ENCODE assay signal across 16 cellular contexts in genomic region chr3:33318709-33319380, GRCh38. TPM values are rescaled to one million over a fixed set of nuclear protein-coding genes. Genes with fewer than 3 reads are reported as not detected.
DNase-seq lines count a peak whose midpoint lies in the region; ATAC-seq, FAIRE-seq and TF ChIP-seq lines count a peak whose summit lies in the region.
"Had no signal": no experiment of that assay in that cellular context is flagged by ENCODE, and none has a peak within 500 bp of the region (broad histone marks: within the 10 kb centered on the region; RNA-seq: fewer than 3 reads in every experiment).

No MANE protein-coding gene starts in this region.

- no peak overlapping the region for H2BK12ac ChIP-seq in H9 (ENCODE audit: insufficient read length, low read depth, low read length)

- no peaks in the 10 kb centered on the region for H3K27me3 Mint-ChIP-seq in H9 (ENCODE audit: low read depth)
- H3K27me3 Mint-ChIP-seq in activated CD4-positive, alpha-beta memory T cell treated with anti-CD3 and anti-CD28 coated beads, Interleukin-2, amount 10 ng/mL, durations not matched to agents 7 days and 5 days = peaks cover 24% of the 10 kb centered on the region
- peaks cover 16% of the 10 kb centered on the region for H3K27me3 Mint-ChIP-seq in activated T-cell treated with anti-CD3 and anti-CD28 coated beads, Interleukin-2, amount 50 U/mL, for 4 hours (ENCODE audit: low read depth)

- no peaks in the 10 kb centered on the region for H3K23me2 ChIP-seq in H9 (ENCODE audit: insufficient read length, low read depth, low read length, poor library complexity, severe bottlenecking)

- no peak overlapping the region for H3K23ac ChIP-seq in H9 (ENCODE audit: insufficient read length, low read depth, low read length)

- H3K79me2 ChIP-seq in H9 (ENCODE audit: insufficient read depth, low read length) = no peaks in the 10 kb centered on the region
- H3K79me2 ChIP-seq: parathyroid adenoma had no signal

- POLR2A ChIA-PET in A549 (lab: Yijun Ruan, JAX) = no interaction called here
- POLR2A ChIA-PET in activated CD4-positive, alpha-beta memory T cell treated with anti-CD3 and anti-CD28 coated beads, Interleukin-2, amount 10 ng/mL, durations not matched to agents 7 days and 5 days (lab: Charles Lee) = no interaction called here

- CTCF ChIA-PET in A549 (lab: Yijun Ruan, JAX) = interaction anchor here (0.7 to 2.2 kb wide), 3 partner anchors 23 to 187 kb away, joined by 3 to 10 read pairs (median 3); no protein-coding TSS in a partner anchor
- CTCF ChIA-PET in activated CD4-positive, alpha-beta memory T cell treated with anti-CD3 and anti-CD28 coated beads, Interleukin-2, amount 10 ng/mL, durations not matched to agents 7 days and 5 days (lab: Charles Lee) = no interaction called here

- H3K4me3 ChIP-seq in A549 = no peak overlapping the region
- no peak overlapping the region for H3K4me3 ChIP-seq in fibroblast of mammary gland (ENCODE audit: control insufficient read depth, low read depth, low read length)
- H3K4me3 ChIP-seq: BLaER1 treated with 17β-estradiol and CSF1 and Interleukin-3, amounts not matched to agents 10 nM and 100 nM; heart left ventricle; lung had no signal

- no peak overlapping the region for H2BK15ac ChIP-seq in H9 (ENCODE audit: low read depth, low read length)

- H3K9me3 ChIP-seq in A549 = no peaks in the 10 kb centered on the region
- no peaks in the 10 kb centered on the region for H3K9me3 ChIP-seq in H9 (ENCODE audit: control insufficient read depth, low read depth, low read length)

- peaks cover 15 to 21% of the 10 kb centered on the region in 2 experiments for H3K4me1 Mint-ChIP-seq in H9
- no peaks in the 10 kb centered on the region for H3K4me1 Mint-ChIP-seq in activated CD4-positive, alpha-beta memory T cell treated with anti-CD3 and anti-CD28 coated beads, Interleukin-2, amount 10 ng/mL, durations not matched to agents 7 days and 5 days
- H3K4me1 Mint-ChIP-seq in activated T-cell treated with anti-CD3 and anti-CD28 coated beads, Interleukin-2, amount 50 U/mL, for 4 hours (ENCODE audit: low read depth) = peaks cover 4% of the 10 kb centered on the region
- H3K4me1 Mint-ChIP-seq: activated naive CD8-positive, alpha-beta T cell treated with anti-CD3 and anti-CD28 coated beads for 36 hours had no signal

- no peaks in the 10 kb centered on the region for H4K20me1 ChIP-seq in H9 (ENCODE audit: control insufficient read depth, insufficient read depth, insufficient read length)
- H4K20me1 ChIP-seq: BLaER1 treated with 17β-estradiol and CSF1 and Interleukin-3, amounts not matched to agents 10 nM and 100 nM had no signal

- peak in 1 of 2 experiments; percentile 18 for DNase-seq in A549 (ENCODE audit: low read depth in 1 of 2, low spot score in 1 of 2)
- DNase-seq in H9 = no peak
- peak; percentile 18 for DNase-seq in SK-MEL-5 (ENCODE audit: low read depth, low spot score)
- no peak for DNase-seq in fibroblast of mammary gland (ENCODE audit: low read depth)
- no peak for DNase-seq in RPMI8226
- DNase-seq in activated CD4-positive, alpha-beta memory T cell treated with anti-CD3 and anti-CD28 coated beads, Interleukin-2, amount 10 ng/mL, durations not matched to agents 7 days and 5 days = no peak
- no peak for DNase-seq in activated T-cell treated with anti-CD3 and anti-CD28 coated beads, Interleukin-2, amount 50 U/mL, for 4 hours
- DNase-seq: activated naive CD8-positive, alpha-beta T cell treated with anti-CD3 and anti-CD28 coated beads for 36 hours; heart left ventricle; NCI-H1694 had no signal

- ATAC-seq in A549 (peak in 1 of 2 experiments; percentile 62; a peak in 3 of 6 replicates), GM19324 (IDR thresholded peaks at IDR 0.05; ENCODE audit: low FRiP score, unreplicated experiment) (no peak)
- ATAC-seq in activated T-cell treated with anti-CD3 and anti-CD28 coated beads, Interleukin-2, amount 50 U/mL, for 4 hours = no peak
- ATAC-seq: heart left ventricle had no signal

- 62% methylated on average over 5 of the region's 5 CpGs for WGBS in A549 (ENCODE audit: missing lambda C conversion rate)
- WGBS in H9 (ENCODE audit: extremely low coverage, insufficient read length, low lambda C conversion rate) = no CpG with 5 or more reads among the region's 5 CpGs

- H4K91ac ChIP-seq in H9 (ENCODE audit: insufficient read length, low read depth, low read length) = no peak overlapping the region

- H2BK120ac ChIP-seq in H9 (ENCODE audit: low read depth, low read length, poor library complexity, severe bottlenecking) = no peak overlapping the region

- H3K79me1 ChIP-seq in H9 (ENCODE audit: insufficient read depth, low read depth, low read length, poor library complexity, severe bottlenecking) = no peaks in the 10 kb centered on the region

- TF ChIP-seq CTCF in A549 (IDR thresholded peaks at IDR 0.05) (peak; percentile 34), H9 (conservative IDR thresholded peaks at IDR 0.05) (peak; percentile 64), fibroblast of mammary gland (conservative IDR thresholded peaks at IDR 0.05; ENCODE audit: control insufficient read depth, insufficient read depth, low read depth, low read length) (peak; percentile 18)

- no peak overlapping the region for H3K14ac ChIP-seq in H9 (ENCODE audit: insufficient read depth, low read length)

- H3K27ac ChIP-seq in A549 (0 out of 6 replicates have a peak overlapping the region, but pooled peaks of 1 of the 2 experiments have one; percentile 9), H9 (ENCODE audit: insufficient read length, low read depth, low read length) (no peak overlapping the region)
- H3K27ac ChIP-seq: BLaER1 treated with 17β-estradiol and CSF1 and Interleukin-3, amounts not matched to agents 10 nM and 100 nM; heart left ventricle; parathyroid adenoma had no signal

- in situ Hi-C loops in SK-MEL-5 (cut with HindIII; ENCODE audit: low pct_unique_long_range_greater_than_20kb, low sequenced_read_pairs) = no loop called here

- no peak overlapping the region for H3K4ac ChIP-seq in H9 (ENCODE audit: low read depth, low read length)

- no peak overlapping the region for H4K5ac ChIP-seq in H9 (ENCODE audit: insufficient read length, low read depth, low read length)

- H2AK5ac ChIP-seq in H9 (ENCODE audit: insufficient read length, low read length) = no peak overlapping the region

- no peak overlapping the region for H3K27ac Mint-ChIP-seq in H9
- H3K27ac Mint-ChIP-seq in activated CD4-positive, alpha-beta memory T cell treated with anti-CD3 and anti-CD28 coated beads, Interleukin-2, amount 10 ng/mL, durations not matched to agents 7 days and 5 days = no peak overlapping the region
- H3K27ac Mint-ChIP-seq: activated naive CD8-positive, alpha-beta T cell treated with anti-CD3 and anti-CD28 coated beads for 36 hours had no signal

- H4K8ac ChIP-seq in H9 (replicated peaks; ENCODE audit: insufficient read length, low read depth, low read length) = no peak overlapping the region

- no peak for TF ChIP-seq POLR2A in A549 (IDR thresholded peaks at IDR 0.05; ENCODE audit: low read length)

- peak; percentile 18 for FAIRE-seq in A549 (lab: Jason Lieb, UNC)

- H3K18ac ChIP-seq in H9 (ENCODE audit: insufficient read length, low read depth, low read length) = no peak overlapping the region

- no peak overlapping the region for H2BK5ac ChIP-seq in H9 (ENCODE audit: insufficient read length, low read length)

- no peak overlapping the region for H3K9ac ChIP-seq in H9 (ENCODE audit: extremely low read depth, insufficient read length, low read length)
- H3K9ac ChIP-seq: BLaER1 treated with 17β-estradiol and CSF1 and Interleukin-3, amounts not matched to agents 10 nM and 100 nM; parathyroid adenoma had no signal

- no peak overlapping the region for H3K4me3 Mint-ChIP-seq in H9
- H3K4me3 Mint-ChIP-seq in activated CD4-positive, alpha-beta memory T cell treated with anti-CD3 and anti-CD28 coated beads, Interleukin-2, amount 10 ng/mL, durations not matched to agents 7 days and 5 days = no peak overlapping the region
- H3K4me3 Mint-ChIP-seq in activated T-cell treated with anti-CD3 and anti-CD28 coated beads, Interleukin-2, amount 50 U/mL, for 4 hours = no peak overlapping the region
- H3K4me3 Mint-ChIP-seq: activated naive CD8-positive, alpha-beta T cell treated with anti-CD3 and anti-CD28 coated beads for 36 hours had no signal

- no peak overlapping the region for H2BK20ac ChIP-seq in H9 (ENCODE audit: low read depth, low read length, poor library complexity, severe bottlenecking)

- H3T11ph ChIP-seq in H9 (ENCODE audit: low read length) = no peak overlapping the region

- peak in 1 of 2 experiments; percentile 26; a peak in 2 of 5 replicates for TF ChIP-seq RAD21 in A549 (conservative IDR thresholded peaks at IDR 0.05 in 1 of 2, IDR thresholded peaks at IDR 0.05 in 1 of 2)

- H3K4me2 ChIP-seq in A549 (peak overlapping the region; percentile 32), H9 (ENCODE audit: insufficient read depth, insufficient read length, low read length) (no peak overlapping the region)
- H3K4me2 ChIP-seq: BLaER1 treated with 17β-estradiol and CSF1 and Interleukin-3, amounts not matched to agents 10 nM and 100 nM had no signal

- H2AFZ ChIP-seq in H9 (ENCODE audit: low read length) = no peak overlapping the region
- H2AFZ ChIP-seq: parathyroid adenoma had no signal

- peaks cover 55% of the 10 kb centered on the region for H3K4me1 ChIP-seq in A549
- no peaks in the 10 kb centered on the region; the same call in 1 of the 2 replicates for H3K4me1 ChIP-seq in H9 (ENCODE audit: insufficient read depth, low read length)
- H3K4me1 ChIP-seq: BLaER1 treated with 17β-estradiol and CSF1 and Interleukin-3, amounts not matched to agents 10 nM and 100 nM had no signal

- H3K27me3 ChIP-seq in H9 (ENCODE audit: insufficient read depth, low read length) = no peaks in the 10 kb centered on the region
- H3K27me3 ChIP-seq: BLaER1 treated with 17β-estradiol and CSF1 and Interleukin-3, amounts not matched to agents 10 nM and 100 nM; heart left ventricle had no signal

- no peak for TF ChIP-seq EP300 in A549 (IDR thresholded peaks at IDR 0.05)

- H3K9me3 Mint-ChIP-seq in H9 = peaks cover 0 to 2% of the 10 kb centered on the region in 2 experiments; a peak in 1 of 5 replicates
- no peaks in the 10 kb centered on the region for H3K9me3 Mint-ChIP-seq in activated CD4-positive, alpha-beta memory T cell treated with anti-CD3 and anti-CD28 coated beads, Interleukin-2, amount 10 ng/mL, durations not matched to agents 7 days and 5 days
- H3K9me3 Mint-ChIP-seq in activated T-cell treated with anti-CD3 and anti-CD28 coated beads, Interleukin-2, amount 50 U/mL, for 4 hours = no peaks in the 10 kb centered on the region
- H3K9me3 Mint-ChIP-seq: activated naive CD8-positive, alpha-beta T cell treated with anti-CD3 and anti-CD28 coated beads for 36 hours had no signal

- H3K56ac ChIP-seq in H9 (ENCODE audit: insufficient read length, low read depth, low read length) = no peak overlapping the region

- 0 out of 7 replicates have a peak, but pooled peaks cover 0 to 2% (median 2%) of the 10 kb centered on the region in 3 experiments for H3K36me3 Mint-ChIP-seq in H9 (ENCODE audit: insufficient read depth in 1 of 3, low read depth in 3 of 3)
- no peaks in the 10 kb centered on the region for H3K36me3 Mint-ChIP-seq in activated CD4-positive, alpha-beta memory T cell treated with anti-CD3 and anti-CD28 coated beads, Interleukin-2, amount 10 ng/mL, durations not matched to agents 7 days and 5 days (ENCODE audit: low read depth)
- no peaks in the 10 kb centered on the region for H3K36me3 Mint-ChIP-seq in activated T-cell treated with anti-CD3 and anti-CD28 coated beads, Interleukin-2, amount 50 U/mL, for 4 hours (ENCODE audit: insufficient read depth)
- H3K36me3 Mint-ChIP-seq: activated naive CD8-positive, alpha-beta T cell treated with anti-CD3 and anti-CD28 coated beads for 36 hours had no signal

RNA-seq across cellular contexts. Expression of gene FBXL2, which starts 41.6 kb away (rescaled TPM):
- 15.7 and 18.5 TPM in 2 replicates for polyA plus RNA-seq in A549 (2011; rRNA removed)
- 8.5 and 10.3 TPM in 2 replicates for polyA plus RNA-seq in A549 (2012; cell fraction: cytosol; rRNA removed)
- 23.1 and 30.0 TPM in 2 replicates for polyA plus RNA-seq in A549 (2012; cell fraction: nucleus; rRNA removed)
- 6.9 to 7.5 TPM (median 7.5 TPM) in 3 replicates for polyA plus RNA-seq in A549 (2017; fragmentation: RNase III; extraction: RNeasy Plus Mini Kit Qiagen cat#74134 plus additional on column Dnase treatment)
- polyA minus RNA-seq in A549 (2011; rRNA and poly(A)+ RNA removed) = 21.0 and 23.8 TPM in 2 replicates
- total RNA-seq in H9 (2021) = 2.7 and 3.0 TPM in 2 replicates
- total RNA-seq in SK-MEL-5 (2014; rRNA removed; shearing (Covaris generic)) = 8.8 and 9.7 TPM in 2 replicates
- 7.1 and 8.8 TPM in 2 replicates for polyA plus RNA-seq in SK-MEL-5 (2015; cell fraction: cytosol; rRNA removed)
- polyA plus RNA-seq in SK-MEL-5 (2015; cell fraction: nucleus; rRNA removed) = 30.6 and 38.5 TPM in 2 replicates
- total RNA-seq in activated CD4-positive, alpha-beta memory T cell treated with anti-CD3 and anti-CD28 coated beads, Interleukin-2, amount 10 ng/mL, durations not matched to agents 7 days and 5 days = not detected
- total RNA-seq in activated T-cell treated with anti-CD3 and anti-CD28 coated beads, Interleukin-2, amount 50 U/mL, for 4 hours = not detected
- total RNA-seq: activated CD8-positive, alpha-beta memory T cell treated with anti-CD3 and anti-CD28 coated beads for 36 hours; activated naive CD8-positive, alpha-beta T cell treated with anti-CD3 and anti-CD28 coated beads for 36 hours; T-helper 1 cell treated with Interleukin-12 subunit alpha and Interleukin-12 subunit beta and Interleukin-4 antibody, amounts not matched to agents 30 ng/mL and 1 ng/mL, for 36 hours had no signal
